Comparison of ENCODE assay signal across 12 cellular contexts in the genomic region with DNA sequence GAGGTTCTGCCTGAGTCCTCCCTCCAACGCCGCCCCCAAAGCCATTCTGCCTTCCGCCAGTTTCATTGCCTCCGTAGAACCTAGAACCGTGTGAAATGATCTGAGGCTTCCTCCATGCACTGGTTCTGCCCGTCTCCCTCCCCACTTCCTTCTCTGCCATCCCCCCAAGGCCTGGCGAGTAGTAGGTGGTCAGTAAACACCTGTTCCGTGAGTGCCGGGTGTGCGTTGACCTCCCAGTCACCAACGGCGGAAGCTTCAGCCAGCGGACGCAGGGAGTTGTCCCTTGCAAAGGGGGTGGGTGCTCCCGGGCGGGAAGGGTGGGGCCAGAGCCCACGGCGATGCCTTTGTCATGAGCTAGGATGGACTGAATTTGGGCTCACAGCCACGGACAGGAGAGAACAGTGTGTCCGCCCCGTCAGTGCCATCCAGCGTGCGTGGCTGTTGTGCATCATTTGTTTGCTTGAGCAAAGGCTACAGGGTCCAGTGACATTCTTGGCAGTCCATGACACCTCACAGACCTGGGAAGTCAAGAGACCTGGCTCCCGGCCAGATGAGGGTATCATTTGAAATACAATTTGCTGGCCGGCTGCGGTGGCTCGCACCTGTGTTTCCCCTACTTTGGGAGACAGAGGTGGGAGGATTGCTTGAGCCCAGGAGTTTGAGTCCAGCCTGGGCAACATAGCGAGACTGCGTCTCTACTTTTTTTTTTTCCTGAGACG. TPM values are rescaled to one million over a fixed set of nuclear protein-coding genes. Genes with fewer than 3 reads are reported as not detected.
DNase-seq lines count a peak whose midpoint lies in the region; ATAC-seq and TF ChIP-seq lines count a peak whose summit lies in the region.
"Had no signal": no experiment of that assay in that cellular context is flagged by ENCODE, and none has a peak within 500 bp of the region (broad histone marks: within the 10 kb centered on the region; RNA-seq: fewer than 3 reads in every experiment).

No MANE protein-coding gene starts in this region.

- no peak overlapping the region for H2BK15ac ChIP-seq in mesenchymal stem cell (ENCODE audit: low read depth, poor library complexity, severe bottlenecking)

- no peak overlapping the region for H3K27ac Mint-ChIP-seq in CD4-positive, alpha-beta T cell
- H3K27ac Mint-ChIP-seq: activated naive CD8-positive, alpha-beta T cell had no signal

- peak; percentile 39 to 59 for ATAC-seq in left cardiac atrium
- no peak for ATAC-seq in GM19351 (IDR thresholded peaks at IDR 0.05; ENCODE audit: unreplicated experiment)
- no peak for ATAC-seq in CD4-positive, alpha-beta T cell (ENCODE audit: poor library complexity)

- H2BK5ac ChIP-seq in mesenchymal stem cell (ENCODE audit: low read depth, low read length, poor library complexity, severe bottlenecking): no peak overlapping the region

- H4K91ac ChIP-seq in mesenchymal stem cell (ENCODE audit: low read length): no peak overlapping the region

- H3K4ac ChIP-seq in mesenchymal stem cell (ENCODE audit: low read depth in 1 of 2, low read length in 2 of 2): no peak overlapping the region

- intact Hi-C loops in left cardiac atrium (cut with DNase I) (loop anchor here (5.0 to 10.0 kb wide), 2 partner anchors 42 to 75 kb away; a partner anchor contains a TSS), head of caudate nucleus (cut with DNase I) (no loop called here)
- intact Hi-C loops in CD4-positive, alpha-beta T cell (cut with DNase I, micrococcal nuclease): no loop called here

- H2AK5ac ChIP-seq in mesenchymal stem cell (ENCODE audit: low read length, severe bottlenecking): no peak overlapping the region

- H3K9ac ChIP-seq in rectal smooth muscle tissue (ENCODE audit: low read length) (no peak overlapping the region), mesenchymal stem cell (ENCODE audit: low read length) (no peak overlapping the region)

- POLR2A ChIA-PET in RWPE1 (lab: Yijun Ruan, JAX; ENCODE audit: low non-redundant PET): no interaction called here
- POLR2A ChIA-PET in CD4-positive, alpha-beta T cell (lab: Charles Lee): no interaction called here

- no peak overlapping the region for H3K14ac ChIP-seq in mesenchymal stem cell (ENCODE audit: low read length in 2 of 2)

- H3K4me3 ChIP-seq in rectal smooth muscle tissue (ENCODE audit: low read length) (peak overlapping the region; percentile 45), mesenchymal stem cell (ENCODE audit: insufficient read depth in 1 of 2, low read depth in 1 of 2, low read length in 2 of 2) (no peak overlapping the region)

- no peak overlapping the region for H3K4me3 Mint-ChIP-seq in CD4-positive, alpha-beta T cell
- H3K4me3 Mint-ChIP-seq: activated naive CD8-positive, alpha-beta T cell had no signal

- CTCF ChIA-PET in RWPE1 (lab: Yijun Ruan, JAX): no interaction called here
- CTCF ChIA-PET in CD4-positive, alpha-beta T cell (lab: Charles Lee): no interaction called here

- TF ChIP-seq CTCF in RWPE1 (conservative IDR thresholded peaks at IDR 0.05; ENCODE audit: low read depth): no peak
- TF ChIP-seq CTCF in CD4-positive, alpha-beta T cell (IDR thresholded peaks at IDR 0.05): no peak

- H3K4me1 Mint-ChIP-seq in CD4-positive, alpha-beta T cell (ENCODE audit: low read depth): no peaks in the 10 kb centered on the region

- no peaks in the 10 kb centered on the region for H3K9me3 Mint-ChIP-seq in CD4-positive, alpha-beta T cell

- H3K36me3 Mint-ChIP-seq in CD4-positive, alpha-beta T cell (ENCODE audit: low read depth): peaks cover 4% of the 10 kb centered on the region
- H3K36me3 Mint-ChIP-seq: activated naive CD8-positive, alpha-beta T cell had no signal

- H3K36me3 ChIP-seq in rectal smooth muscle tissue (ENCODE audit: control insufficient read depth, insufficient read depth, low read length) (no peaks in the 10 kb centered on the region), mesenchymal stem cell (ENCODE audit: control insufficient read depth in 1 of 2, insufficient read depth in 2 of 2, low read depth in 1 of 2, low read length in 2 of 2) (peaks cover 32 to 46% of the 10 kb centered on the region in 2 experiments)

- H3K4me1 ChIP-seq in rectal smooth muscle tissue (ENCODE audit: control insufficient read depth, insufficient read depth, low read length) (peaks cover 26% of the 10 kb centered on the region), mesenchymal stem cell (ENCODE audit: control insufficient read depth, insufficient read depth, low read depth, low read length) (peaks cover 13% of the 10 kb centered on the region)

- no peak overlapping the region for H2BK120ac ChIP-seq in mesenchymal stem cell (ENCODE audit: low read depth, low read length)

- H4K8ac ChIP-seq in mesenchymal stem cell (ENCODE audit: low read length): no peak overlapping the region

- DNase-seq in AG20443 (ENCODE audit: low spot score) (peak; percentile 40), RWPE1 (ENCODE audit: low spot score) (no peak), left cardiac atrium (peak; percentile 87), head of caudate nucleus (no peak), mesenchymal stem cell (no peak)
- no peak for DNase-seq in CD4-positive, alpha-beta T cell
- DNase-seq: activated CD4-positive, alpha-beta T cell treated with anti-CD3 and anti-CD28 coated beads, Interleukin-2, amount 50 U/mL, for 4 hours; NCI-H1436; retina had no signal

- H3K4me2 ChIP-seq in mesenchymal stem cell (ENCODE audit: low read length, poor library complexity, severe bottlenecking): no peak overlapping the region

- H2AFZ ChIP-seq in mesenchymal stem cell (ENCODE audit: low read depth, low read length): no peak overlapping the region

- H3K27ac ChIP-seq in RWPE1 (peak overlapping the region; percentile 87), rectal smooth muscle tissue (ENCODE audit: low read depth, low read length) (peak overlapping the region; percentile 94), mesenchymal stem cell (ENCODE audit: low read length, poor library complexity, severe bottlenecking) (no peak overlapping the region)
- H3K27ac ChIP-seq in CD4-positive, alpha-beta T cell (ENCODE audit: low read depth, low read length): no peak overlapping the region

- H2BK12ac ChIP-seq in mesenchymal stem cell (ENCODE audit: low read length in 2 of 2): no peak overlapping the region

- H3K79me1 ChIP-seq in mesenchymal stem cell (replicated peaks; ENCODE audit: low read length, poor library complexity, severe bottlenecking): peaks cover 39% of the 10 kb centered on the region

- H3K27me3 ChIP-seq in rectal smooth muscle tissue (ENCODE audit: control insufficient read depth, insufficient read depth, low read length) (no peaks in the 10 kb centered on the region), mesenchymal stem cell (ENCODE audit: control insufficient read depth in 1 of 2, insufficient read depth in 1 of 2, low read length in 2 of 2) (no peaks in the 10 kb centered on the region)
- H3K27me3 ChIP-seq in CD4-positive, alpha-beta T cell (ENCODE audit: control insufficient read depth, insufficient read depth, low read length): no peaks in the 10 kb centered on the region

- no peak overlapping the region for H3K23ac ChIP-seq in mesenchymal stem cell (ENCODE audit: low read length in 2 of 2)

- WGBS in mesenchymal stem cell: 76% methylated on average over 30 of the region's 30 CpGs

- no peak overlapping the region for H3K18ac ChIP-seq in mesenchymal stem cell (ENCODE audit: low read depth in 1 of 2, low read length in 2 of 2)

- H3K9me3 ChIP-seq in CD4-positive, alpha-beta T cell (ENCODE audit: control insufficient read depth, low read length): no peaks in the 10 kb centered on the region
- H3K9me3 ChIP-seq in mesenchymal stem cell (ENCODE audit: control insufficient read depth, low read length): no peaks in the 10 kb centered on the region

- H3K27me3 Mint-ChIP-seq in CD4-positive, alpha-beta T cell: no peaks in the 10 kb centered on the region
- H3K27me3 Mint-ChIP-seq: activated naive CD8-positive, alpha-beta T cell had no signal

RNA-seq across cellular contexts. Expression of a gene that starts 43.1 kb away (rescaled TPM):
- 100 to 1,000 TPM; 144 to 173 TPM for total RNA-seq in left cardiac atrium
- 10 to 100 TPM; 22.1 to 22.2 TPM for total RNA-seq in CD4-positive, alpha-beta T cell
- 101 TPM for polyA plus RNA-seq in mesenchymal stem cell (2013, experiment 1 of 2)
- polyA plus RNA-seq in mesenchymal stem cell (2013, experiment 2 of 2): 98.4 TPM

Comparison
In these comparisons a context has a peak if more than half of its experiments do, and no peak if none do; other contexts are left out.
1. DNase-seq: peak in AG20443 (single experiment) and left cardiac atrium (single experiment); none in RWPE1 (single experiment), head of caudate nucleus (0 of 42), CD4-positive, alpha-beta T cell (0 of 10) and mesenchymal stem cell (single experiment).
2. H3K27ac ChIP-seq: peak in RWPE1 (single experiment) and rectal smooth muscle tissue (single experiment); none in CD4-positive, alpha-beta T cell (single experiment) and mesenchymal stem cell (single experiment).
3. ATAC-seq: peak in left cardiac atrium (2 of 2); none in GM19351 (single experiment) and CD4-positive, alpha-beta T cell (single experiment).
4. RNA of a gene that starts 43.1 kb away (total RNA-seq): 144 to 173 TPM in left cardiac atrium; 22.1 to 22.2 TPM in CD4-positive, alpha-beta T cell; every median in the first group is over 4 times any median in the second.
5. intact Hi-C loops: an anchor here in left cardiac atrium (5.0 to 10.0 kb wide); none called in head of caudate nucleus and CD4-positive, alpha-beta T cell.